1 cellular context compared by ENCODE assay signal in the genomic region with DNA sequence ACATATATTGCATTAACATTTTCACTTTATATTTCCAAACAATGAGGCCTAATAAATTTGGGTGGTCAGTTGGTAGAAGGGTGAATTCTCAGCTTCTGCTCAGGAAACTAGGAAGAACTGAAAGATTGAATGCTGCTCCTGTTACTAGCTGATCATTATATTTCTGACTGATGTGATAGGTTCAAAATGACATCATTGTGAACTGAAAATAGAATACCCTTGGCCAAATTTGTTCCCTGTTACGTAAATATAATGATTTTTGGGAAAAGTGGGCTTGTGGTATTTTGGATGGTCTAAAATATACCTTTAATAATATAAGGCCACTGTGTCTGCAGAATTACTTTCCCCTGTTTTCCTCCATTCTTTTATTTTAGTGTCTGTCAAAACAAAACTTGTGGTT.
TF ChIP-seq lines count a peak whose summit lies in the region.

No MANE protein-coding gene starts in this region.

TF ChIP-seq in H1, 55 proteins besides CTCF, POLR2A, EP300 and RAD21:
- TF ChIP-seq HDAC2 (IDR thresholded peaks at IDR 0.05; ENCODE audit: borderline replicate concordance in 1 of 2, low read depth in 2 of 2, low read length in 2 of 2), result no peak
- no peak for TF ChIP-seq MAX (IDR thresholded peaks at IDR 0.05)
- TF ChIP-seq TEAD4 (IDR thresholded peaks at IDR 0.05; ENCODE audit: low read depth, low read length), result no peak
- TF ChIP-seq SP2 (IDR thresholded peaks at IDR 0.05; ENCODE audit: low read length), result no peak
- TF ChIP-seq EZH2 (IDR thresholded peaks at IDR 0.05; ENCODE audit: low read depth, low read length, severe bottlenecking), result no peak
